ENCODE assay signal across 15 cellular contexts in the genomic region with DNA sequence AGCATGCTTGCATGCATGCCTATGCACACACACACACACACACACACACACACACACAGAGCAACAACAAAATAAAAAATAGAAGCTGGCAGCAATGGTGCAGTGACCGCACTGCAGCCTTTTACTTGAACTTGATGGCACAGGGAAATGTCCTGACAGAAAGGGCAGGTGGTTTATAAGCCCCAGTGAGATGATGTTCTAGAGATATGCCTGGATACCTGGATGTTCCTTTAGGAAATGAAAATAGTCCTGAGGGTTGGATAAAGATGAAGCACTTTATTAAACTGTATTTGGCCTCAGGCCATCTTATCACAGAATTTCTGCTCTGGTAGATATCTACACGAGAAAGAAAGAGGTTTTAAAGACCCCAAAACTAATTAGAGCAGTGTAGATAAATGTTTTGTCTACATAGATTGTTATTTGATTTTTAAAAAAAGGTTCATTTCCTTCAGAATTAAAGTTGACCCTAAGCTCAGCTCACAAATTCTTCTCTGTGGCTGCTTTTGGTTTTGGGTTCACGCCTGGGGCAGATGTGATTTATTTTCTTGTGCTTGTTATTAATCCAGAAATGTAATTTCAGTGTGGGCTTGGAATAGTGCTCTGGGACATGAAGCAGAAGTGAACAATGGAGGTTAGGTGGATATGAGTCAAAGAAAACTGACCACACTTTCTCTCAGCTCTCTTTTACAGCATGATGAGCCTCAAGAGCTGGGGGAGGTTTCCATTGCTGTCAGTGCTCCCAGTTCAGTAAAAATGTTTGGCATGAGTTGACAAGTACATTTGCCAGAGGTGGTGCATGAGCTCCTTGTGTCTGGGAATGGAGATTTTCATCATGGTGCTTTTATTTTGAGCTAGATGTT. TPM values are rescaled to one million over a fixed set of nuclear protein-coding genes. Genes with fewer than 3 reads are reported as not detected.
DNase-seq lines count a peak whose midpoint lies in the region; ATAC-seq lines count a peak whose summit lies in the region.
"Had no signal": no experiment of that assay in that cellular context is flagged by ENCODE, and none has a peak within 500 bp of the region (broad histone marks: within the 10 kb centered on the region; RNA-seq: fewer than 3 reads in every experiment).

No MANE protein-coding gene starts in this region.

- ATAC-seq in HG02610 (IDR thresholded peaks at IDR 0.05; ENCODE audit: unreplicated experiment) = no peak
- no peak for ATAC-seq in GM18909 (IDR thresholded peaks at IDR 0.05; ENCODE audit: poor library complexity, unreplicated experiment)
- ATAC-seq: WTC11 had no signal

- DNase-seq in A172 (ENCODE audit: low spot score) = peak; percentile 54
- DNase-seq in HCEC 1CT = peak; percentile 68
- peak; percentile 74 for DNase-seq in astrocyte of the hippocampus (ENCODE audit: low read depth, low spot score)
- peak; percentile 63 for DNase-seq in kidney tubule cell (ENCODE audit: low spot score)
- no peak for DNase-seq in stimulated activated naive CD4-positive, alpha-beta T cell treated with Interleukin-2 at 50 U/mL for 16 hours (lab: John Stamatoyannopoulos, UW)
- DNase-seq in KG1 (lab: John Stamatoyannopoulos, UW) = no peak
- DNase-seq: activated naive CD4-positive, alpha-beta T cell treated with anti-CD3 and anti-CD28 coated beads, Interleukin-2, amount 50 U/mL, for 16 hours; CD4-positive, alpha-beta memory T cell; endodermal cell; NCI-H1048 had no signal

RNA-seq across cellular contexts. Expression of a gene that starts 22.9 kb away (rescaled TPM):
- not detected in 2 replicates for total RNA-seq in A172 (2014; rRNA removed; shearing (Covaris generic))
- total RNA-seq: CD4-positive, alpha-beta memory T cell; endodermal cell; mucosa of gallbladder; suprapubic skin; WTC11 had no signal

Comparison
In these comparisons a context has a peak if more than half of its experiments do, and no peak if none do; other contexts are left out.
1. DNase-seq: peak in A172 (single experiment), HCEC 1CT (single experiment), astrocyte of the hippocampus (single experiment) and kidney tubule cell (single experiment); none in stimulated activated naive CD4-positive, alpha-beta T cell treated with Interleukin-2 at 50 U/mL for 16 hours (single experiment) and KG1 (single experiment).